ENCODE assay signal across 8 cellular contexts in the genomic region with DNA sequence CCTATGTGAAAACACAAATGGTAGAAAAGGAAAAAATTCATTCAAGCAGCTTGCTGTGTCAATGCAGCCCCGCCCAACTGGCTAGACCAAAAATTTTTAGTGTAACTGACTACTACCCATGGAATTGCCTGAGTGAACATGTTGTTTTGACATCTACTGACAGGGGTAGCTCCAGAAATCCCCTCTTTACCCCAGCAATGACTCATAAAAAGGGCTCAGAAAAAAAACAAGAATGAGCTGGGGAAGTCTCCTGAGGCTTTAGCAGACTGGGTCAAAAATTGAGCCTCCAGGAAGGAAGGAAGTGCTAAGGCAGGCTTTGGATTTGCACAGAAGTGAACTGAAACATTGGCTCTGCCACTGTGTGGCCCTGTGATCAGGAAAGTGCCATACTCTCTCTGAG. TPM values are rescaled to one million over a fixed set of nuclear protein-coding genes. Genes with fewer than 3 reads are reported as not detected.
DNase-seq lines count a peak whose midpoint lies in the region; ATAC-seq and TF ChIP-seq lines count a peak whose summit lies in the region.

No MANE protein-coding gene starts in this region.

- no peaks in the 10 kb centered on the region for H3K4me1 ChIP-seq in mesenchymal stem cell (ENCODE audit: control insufficient read depth, insufficient read depth, low read depth, low read length)

- no peak overlapping the region for H2BK120ac ChIP-seq in mesenchymal stem cell (ENCODE audit: low read depth, low read length)

- no peak overlapping the region for H2BK15ac ChIP-seq in mesenchymal stem cell (ENCODE audit: low read depth, poor library complexity, severe bottlenecking)

- H3K9me3 ChIP-seq in T-helper 17 cell (ENCODE audit: control insufficient read depth, low read length, poor library complexity, severe bottlenecking), result no peaks in the 10 kb centered on the region
- no peaks in the 10 kb centered on the region for H3K9me3 ChIP-seq in mesenchymal stem cell (ENCODE audit: control insufficient read depth, low read length)

- no peak overlapping the region for H3K14ac ChIP-seq in mesenchymal stem cell (ENCODE audit: low read length in 2 of 2)

- no peak for TF ChIP-seq CTCF in type B pancreatic cell (conservative IDR thresholded peaks at IDR 0.05)

- H3K9me3 Mint-ChIP-seq in type B pancreatic cell, result no peaks in the 10 kb centered on the region

- no peak overlapping the region for H3K4ac ChIP-seq in mesenchymal stem cell (ENCODE audit: low read depth in 1 of 2, low read length in 2 of 2)

- H3K27ac ChIP-seq in mesenchymal stem cell (ENCODE audit: low read length, poor library complexity, severe bottlenecking), result peak overlapping the region; percentile 21

- 80% methylated on average over 1 of the region's 1 CpG for WGBS in mesenchymal stem cell

- no peak overlapping the region for H3K23ac ChIP-seq in mesenchymal stem cell (ENCODE audit: low read length in 2 of 2)

- no peaks in the 10 kb centered on the region for H3K79me1 ChIP-seq in mesenchymal stem cell (replicated peaks; ENCODE audit: low read length, poor library complexity, severe bottlenecking)

- H2AFZ ChIP-seq in mesenchymal stem cell (ENCODE audit: low read depth, low read length), result no peak overlapping the region

- peaks cover 39% of the 10 kb centered on the region for H3K27me3 Mint-ChIP-seq in T-helper 17 cell
- no peaks in the 10 kb centered on the region for H3K27me3 Mint-ChIP-seq in type B pancreatic cell

- no peaks in the 10 kb centered on the region for H3K36me3 ChIP-seq in mesenchymal stem cell (ENCODE audit: control insufficient read depth in 1 of 2, insufficient read depth in 2 of 2, low read depth in 1 of 2, low read length in 2 of 2)

- DNase-seq in T-helper 17 cell (no peak), mesenchymal stem cell (peak; percentile 35), D341Med (ENCODE audit: low spot score) (no peak), NCI-H82 treated with DMSO at 0.1 percent for 48 hours (lab: John Stamatoyannopoulos, UW; ENCODE audit: unreplicated experiment) (no peak), NCI-H146 (lab: John Stamatoyannopoulos, UW) (no peak), type B pancreatic cell (ENCODE audit: extremely low spot score, unreplicated experiment) (no peak)

- ATAC-seq in GM18499 (IDR thresholded peaks at IDR 0.05; ENCODE audit: insufficient read depth, unreplicated experiment), result peak; percentile 62
- ATAC-seq in GM21825 (IDR thresholded peaks at IDR 0.05; ENCODE audit: unreplicated experiment), result peak; percentile 75
- ATAC-seq in T-helper 17 cell, result peak; percentile 36

- no peaks in the 10 kb centered on the region for H3K27me3 ChIP-seq in mesenchymal stem cell (ENCODE audit: control insufficient read depth in 1 of 2, insufficient read depth in 1 of 2, low read length in 2 of 2)

- H2BK5ac ChIP-seq in mesenchymal stem cell (ENCODE audit: low read depth, low read length, poor library complexity, severe bottlenecking), result peak overlapping the region; percentile 25

- H3K4me3 Mint-ChIP-seq in T-helper 17 cell, result no peak overlapping the region
- no peak overlapping the region for H3K4me3 Mint-ChIP-seq in type B pancreatic cell

- H3K27ac Mint-ChIP-seq in T-helper 17 cell (no peak overlapping the region), type B pancreatic cell (no peak overlapping the region)

- no peak overlapping the region for H2BK12ac ChIP-seq in mesenchymal stem cell (ENCODE audit: low read length in 2 of 2)

- no peak overlapping the region for H4K91ac ChIP-seq in mesenchymal stem cell (ENCODE audit: low read length)

- no peak overlapping the region for H3K4me3 ChIP-seq in mesenchymal stem cell (ENCODE audit: insufficient read depth in 1 of 2, low read depth in 1 of 2, low read length in 2 of 2)

- no peak overlapping the region for H3K4me2 ChIP-seq in mesenchymal stem cell (ENCODE audit: low read length, poor library complexity, severe bottlenecking)

- H3K4me1 Mint-ChIP-seq in T-helper 17 cell (no peaks in the 10 kb centered on the region), type B pancreatic cell (ENCODE audit: unreplicated experiment) (peaks cover 9% of the 10 kb centered on the region)

- H4K8ac ChIP-seq in mesenchymal stem cell (ENCODE audit: low read length), result no peak overlapping the region

- no peaks in the 10 kb centered on the region for H3K36me3 Mint-ChIP-seq in T-helper 17 cell (ENCODE audit: low read depth)
- no peaks in the 10 kb centered on the region for H3K36me3 Mint-ChIP-seq in type B pancreatic cell

- H3K18ac ChIP-seq in mesenchymal stem cell (ENCODE audit: low read depth in 1 of 2, low read length in 2 of 2), result no peak overlapping the region

- peak overlapping the region; percentile 53 for H3K9ac ChIP-seq in mesenchymal stem cell (ENCODE audit: low read length)

- no peak overlapping the region for H2AK5ac ChIP-seq in mesenchymal stem cell (ENCODE audit: low read length, severe bottlenecking)

RNA-seq across cellular contexts. Expression of gene FGGY, which starts 24.4 kb away (rescaled TPM):
- 1 to 10 TPM; 6.7 to 8.5 TPM for total RNA-seq in T-helper 17 cell
- polyA plus RNA-seq in mesenchymal stem cell (2013, experiment 1 of 2), result 3.1 TPM
- polyA plus RNA-seq in mesenchymal stem cell (2013, experiment 2 of 2), result 2.7 TPM
- total RNA-seq in type B pancreatic cell (ENCODE audit: low replicate concordance), result 12.6 and 18.8 TPM in 2 replicates
